23 cellular contexts compared by ENCODE assay signal in genomic region chr12:45503887-45504286, GRCh38.
"Had no signal": no experiment of that assay in that cellular context is flagged by ENCODE, and none has a peak within 500 bp of the region (broad histone marks: within the 10 kb centered on the region; RNA-seq: fewer than 3 reads in every experiment).

No MANE protein-coding gene starts in this region.

- H3K9me3 Mint-ChIP-seq: activated naive CD4-positive, alpha-beta T cell treated with anti-CD3 and anti-CD28 coated beads, Interleukin-2, amount 10 ng/mL, durations not matched to agents 7 days and 5 days; activated naive CD8-positive, alpha-beta T cell treated with anti-CD3 and anti-CD28 coated beads, Interleukin-2, amount 10 ng/mL, durations not matched to agents 7 days and 5 days; natural killer cell; neural progenitor cell had no signal

- H3K27me3 Mint-ChIP-seq: activated naive CD4-positive, alpha-beta T cell treated with anti-CD3 and anti-CD28 coated beads, Interleukin-2, amount 10 ng/mL, durations not matched to agents 7 days and 5 days had no signal

- H3K27ac Mint-ChIP-seq: activated naive CD4-positive, alpha-beta T cell treated with anti-CD3 and anti-CD28 coated beads, Interleukin-2, amount 10 ng/mL, durations not matched to agents 7 days and 5 days; activated naive CD8-positive, alpha-beta T cell treated with anti-CD3 and anti-CD28 coated beads, Interleukin-2, amount 10 ng/mL, durations not matched to agents 7 days and 5 days; natural killer cell; neural progenitor cell; T-helper 1 cell treated with Interleukin-12 subunit alpha and Interleukin-12 subunit beta and Interleukin-4 antibody, amounts not matched to agents 30 μg/mL and 1 μg/mL, for 36 hours had no signal

- H3K4me1 Mint-ChIP-seq: activated naive CD4-positive, alpha-beta T cell treated with anti-CD3 and anti-CD28 coated beads, Interleukin-2, amount 10 ng/mL, durations not matched to agents 7 days and 5 days; neural progenitor cell had no signal

- ATAC-seq: foreskin keratinocyte, left lung, lower lobe of right lung, natural killer cell, right cardiac atrium had no signal

- H3K4me3 Mint-ChIP-seq: activated naive CD4-positive, alpha-beta T cell treated with anti-CD3 and anti-CD28 coated beads, Interleukin-2, amount 10 ng/mL, durations not matched to agents 7 days and 5 days; activated naive CD8-positive, alpha-beta T cell treated with anti-CD3 and anti-CD28 coated beads, Interleukin-2, amount 10 ng/mL, durations not matched to agents 7 days and 5 days; natural killer cell; neural progenitor cell; T-helper 1 cell treated with Interleukin-12 subunit alpha and Interleukin-12 subunit beta and Interleukin-4 antibody, amounts not matched to agents 30 μg/mL and 1 μg/mL, for 36 hours had no signal

- DNase-seq: activated CD4-positive, alpha-beta T cell treated with anti-CD3 and anti-CD28 coated beads for 4 hours; activated CD4-positive, alpha-beta T cell treated with anti-CD3 and anti-CD28 coated beads, Interleukin-2, amount 50 U/mL, for 4 hours; activated CD8-positive, alpha-beta memory T cell treated with anti-CD3 and anti-CD28 coated beads for 24 hours; activated effector memory CD4-positive, alpha-beta T cell treated with Interleukin-2 at 50 U/mL for 16 hours; activated naive CD4-positive, alpha-beta T cell treated with anti-CD3 and anti-CD28 coated beads, Interleukin-2, amount 10 ng/mL, durations not matched to agents 7 days and 5 days; activated naive CD8-positive, alpha-beta T cell treated with anti-CD3 and anti-CD28 coated beads, Interleukin-2, amount 10 ng/mL, durations not matched to agents 7 days and 5 days; amniotic stem cell; central memory CD4-positive, alpha-beta T cell; dermis blood vessel endothelial cell; effector CD4-positive, alpha-beta T cell; kidney glomerular epithelial cell; left lung; lower lobe of right lung; mesendoderm; natural killer cell; occipital lobe; right cardiac atrium; spleen; stimulated activated naive CD4-positive, alpha-beta T cell; T-helper 9 cell had no signal

- H3K36me3 Mint-ChIP-seq: activated naive CD4-positive, alpha-beta T cell treated with anti-CD3 and anti-CD28 coated beads, Interleukin-2, amount 10 ng/mL, durations not matched to agents 7 days and 5 days; activated naive CD8-positive, alpha-beta T cell treated with anti-CD3 and anti-CD28 coated beads, Interleukin-2, amount 10 ng/mL, durations not matched to agents 7 days and 5 days; natural killer cell; neural progenitor cell had no signal
